Comparison of ENCODE assay signal across 8 cellular contexts in genomic region chr3:4491873-4492239, GRCh38. TPM values are rescaled to one million over a fixed set of nuclear protein-coding genes. Genes with fewer than 3 reads are reported as not detected.
DNase-seq lines count a peak whose midpoint lies in the region; ATAC-seq, FAIRE-seq and TF ChIP-seq lines count a peak whose summit lies in the region.

No MANE protein-coding gene starts in this region.

- TF ChIP-seq EP300 in HepG2 (IDR thresholded peaks at IDR 0.05; ENCODE audit: low read depth in 2 of 2, low read length in 2 of 2) = no peak
- TF ChIP-seq EP300 in HepG2 (CRISPR knock-in tag; IDR thresholded peaks at IDR 0.05; ENCODE audit: borderline replicate concordance) = no peak

- H3K27me3 ChIP-seq in astrocyte (ENCODE audit: insufficient read depth, low read length) (peaks cover 41% of the 10 kb centered on the region), HepG2 (ENCODE audit: control insufficient read depth in 1 of 2, insufficient read depth in 2 of 2, low read length in 2 of 2) (no peaks in the 10 kb centered on the region; a peak in 1 of 5 replicates), tibial artery (no peaks in the 10 kb centered on the region)

- peak overlapping the region; percentile 91 for H3K27ac Mint-ChIP-seq in activated T-cell treated with anti-CD3 and anti-CD28 coated beads, Interleukin-2, amount 50 U/mL, for 24 hours
- no peak overlapping the region for H3K27ac Mint-ChIP-seq in astrocyte (ENCODE audit: unreplicated experiment)

- H3K9ac ChIP-seq in astrocyte (ENCODE audit: low read length) = peak overlapping the region; percentile 81
- H3K9ac ChIP-seq in HepG2 (ENCODE audit: insufficient read depth, low read depth, low read length) = peak overlapping the region; percentile 77; the same call in 1 of the 2 replicates

- TF ChIP-seq CTCF in astrocyte (IDR thresholded peaks at IDR 0.05; ENCODE audit: insufficient read depth, low read depth, low read length) (no peak), HepG2 (CRISPR knock-in tag; IDR thresholded peaks at IDR 0.05) (no peak), tibial artery (IDR thresholded peaks at IDR 0.05) (no peak)

- FAIRE-seq in astrocyte (lab: Jason Lieb, UNC) (no peak), HepG2 (lab: Jason Lieb, UNC) (no peak)

- peaks cover 9% of the 10 kb centered on the region for H3K4me1 ChIP-seq in astrocyte (ENCODE audit: insufficient read depth, low read length)
- H3K4me1 ChIP-seq in HepG2 (ENCODE audit: insufficient read depth, low read length) = peaks cover 47% of the 10 kb centered on the region
- peaks cover 0 to 36% (median 9%) of the 10 kb centered on the region in 4 donors for H3K4me1 ChIP-seq in tibial artery

- H3K79me2 ChIP-seq in astrocyte (ENCODE audit: insufficient read depth, low read length) (no peaks in the 10 kb centered on the region), HepG2 (ENCODE audit: insufficient read depth, low read length) (peaks cover 4% of the 10 kb centered on the region)

- peak overlapping the region; percentile 93 for H3K4me3 Mint-ChIP-seq in activated T-cell treated with anti-CD3 and anti-CD28 coated beads, Interleukin-2, amount 50 U/mL, for 24 hours
- peak overlapping the region; percentile 93 for H3K4me3 Mint-ChIP-seq in astrocyte (ENCODE audit: unreplicated experiment)

- BruUV-seq in HepG2 (replicated peaks; lab: Mats Ljungman, UMichigan) = no TSS peak

- no peak for TF ChIP-seq RAD21 in HepG2 (CRISPR knock-in tag; IDR thresholded peaks at IDR 0.05)

- no peaks in the 10 kb centered on the region for H3K9me3 Mint-ChIP-seq in activated T-cell treated with anti-CD3 and anti-CD28 coated beads, Interleukin-2, amount 50 U/mL, for 24 hours
- H3K9me3 Mint-ChIP-seq in astrocyte (ENCODE audit: unreplicated experiment) = no peaks in the 10 kb centered on the region

- H3K27ac ChIP-seq in astrocyte (ENCODE audit: low read depth, low read length) (no peak overlapping the region), HepG2 (ENCODE audit: extremely low read length, insufficient read depth, low read length) (peak overlapping the region; percentile 80), tibial artery (peak overlapping the region; percentile 93 to 96)

- H3K9me3 ChIP-seq in astrocyte (ENCODE audit: insufficient read depth, low read depth, low read length) (no peaks in the 10 kb centered on the region), HepG2 (ENCODE audit: low read length) (no peaks in the 10 kb centered on the region), tibial artery (no peaks in the 10 kb centered on the region)

- 57% methylated on average over 7 of the region's 7 CpGs for WGBS in HepG2 (ENCODE audit: low lambda C conversion rate)

- no peak for DNase-seq in activated T-cell treated with anti-CD3 and anti-CD28 coated beads, Interleukin-2, amount 50 U/mL, for 24 hours
- no peak for DNase-seq in activated T-cell treated with anti-CD3 and anti-CD28 coated beads, Interleukin-2, amount 50 U/mL, for 1 hour
- DNase-seq in astrocyte (ENCODE audit: low read depth) = no peak
- DNase-seq in HepG2 (ENCODE audit: low spot score) = no peak
- no peak for DNase-seq in tibial artery
- no peak for DNase-seq in NCI-H446 (lab: John Stamatoyannopoulos, UW)
- DNase-seq in activated CD4-positive, CD25-positive, alpha-beta regulatory T cell treated with anti-CD3 and anti-CD28 coated beads, Interleukin-2, amount 50 U/mL, for 72 hours = no peak

- CTCF ChIA-PET in HepG2 (lab: Yijun Ruan, JAX; ENCODE audit: low intra/inter-chr PET ratio, low total read pairs) = no interaction called here

- peak overlapping the region; percentile 99 for H3K4me2 ChIP-seq in astrocyte (ENCODE audit: low read length)
- H3K4me2 ChIP-seq in HepG2 (ENCODE audit: low read depth, low read length) = peak overlapping the region; percentile 89

- in situ Hi-C loops in HepG2 (cut with HindIII; ENCODE audit: extremely low pct_ligation_motif_present, low pct_unique_long_range_greater_than_20kb) = no loop called here

- peak overlapping the region; percentile 82 for H3K4me3 ChIP-seq in astrocyte (ENCODE audit: insufficient read depth, low read depth, low read length)
- peak overlapping the region; percentile 87 to 93 (median 92) for H3K4me3 ChIP-seq in HepG2 (replicated peaks in 1 of 3; ENCODE audit: insufficient read depth in 1 of 3, low read depth in 2 of 3, low read length in 3 of 3)
- H3K4me3 ChIP-seq in tibial artery = peak overlapping the region; percentile 80 to 93

- H2AFZ ChIP-seq in astrocyte (ENCODE audit: low read depth, low read length) = peak overlapping the region; percentile 72
- no peak overlapping the region for H2AFZ ChIP-seq in HepG2 (ENCODE audit: low read length)

- ATAC-seq in HepG2 (no peak), HG02885 (IDR thresholded peaks at IDR 0.05; ENCODE audit: poor library complexity, unreplicated experiment) (no peak)

- intact Hi-C loops in HepG2 (cut with micrococcal nuclease; ENCODE audit: unreplicated experiment) (loop anchor here (2.0 to 10.0 kb wide), 4 partner anchors 15 to 143 kb away; partner anchors contain the start of gene SUMF1), tibial artery (cut with DNase I; ENCODE audit: low total_unique reads) (loop anchor here (2.0 kb wide), 2 partner anchors 75 to 91 kb away; no protein-coding TSS in a partner anchor)

- H3K4me1 Mint-ChIP-seq in activated T-cell treated with anti-CD3 and anti-CD28 coated beads, Interleukin-2, amount 50 U/mL, for 24 hours (ENCODE audit: low read depth) = peaks cover 40% of the 10 kb centered on the region
- H3K4me1 Mint-ChIP-seq in astrocyte (ENCODE audit: low read depth, unreplicated experiment) = no peaks in the 10 kb centered on the region

- no peaks in the 10 kb centered on the region for H3K36me3 ChIP-seq in astrocyte (ENCODE audit: insufficient read depth, low read length)
- H3K36me3 ChIP-seq in HepG2 (replicated peaks in 1 of 2; ENCODE audit: control insufficient read depth in 1 of 2, insufficient read depth in 2 of 2, low read length in 2 of 2) = no peaks in the 10 kb centered on the region
- H3K36me3 ChIP-seq in tibial artery = no peaks in the 10 kb centered on the region

- H3K36me3 Mint-ChIP-seq in activated T-cell treated with anti-CD3 and anti-CD28 coated beads, Interleukin-2, amount 50 U/mL, for 24 hours (ENCODE audit: low read depth) = peaks cover 37% of the 10 kb centered on the region
- H3K36me3 Mint-ChIP-seq in astrocyte (ENCODE audit: low read depth, unreplicated experiment) = no peaks in the 10 kb centered on the region

- peaks cover 6% of the 10 kb centered on the region for H3K27me3 Mint-ChIP-seq in activated T-cell treated with anti-CD3 and anti-CD28 coated beads, Interleukin-2, amount 50 U/mL, for 24 hours
- peaks cover 33% of the 10 kb centered on the region for H3K27me3 Mint-ChIP-seq in astrocyte (ENCODE audit: low read depth, unreplicated experiment)

- POLR2A ChIA-PET in HepG2 (lab: Yijun Ruan, JAX) = interaction anchor here (0.7 to 3.3 kb wide), 10 partner anchors 16 to 142 kb away, joined by 3 to 120 read pairs (median 19); partner anchors contain the start of gene SUMF1

- H4K20me1 ChIP-seq in astrocyte (ENCODE audit: insufficient read depth, low read length) (no peaks in the 10 kb centered on the region), HepG2 (ENCODE audit: insufficient read depth, low read length) (no peaks in the 10 kb centered on the region)

- TF ChIP-seq POLR2A in HepG2 (IDR thresholded peaks at IDR 0.05; ENCODE audit: insufficient read depth in 1 of 2, low read depth in 2 of 2, low read length in 2 of 2) = no peak

RNA-seq across cellular contexts. Expression of gene ITPR1, which starts 1.3 kb away (rescaled TPM):
- 6.7 and 9.0 TPM in 2 replicates for total RNA-seq in astrocyte
- 10.1 and 11.4 TPM in 2 replicates for total RNA-seq in HepG2 (2016; rRNA removed; fragmentation: Illumina TruSeq; extraction: Trizol)
- total RNA-seq in HepG2 (2016; cell fraction: cytosol; rRNA removed; fragmentation: Illumina TruSeq; extraction: Trizol; ENCODE audit: low read depth) = 1.5 and 2.1 TPM in 2 replicates
- 11.8 and 12.0 TPM in 2 replicates for total RNA-seq in HepG2 (2016; cell fraction: insoluble cytoplasmic fraction; rRNA removed; fragmentation: Illumina TruSeq; extraction: Trizol)
- 3.9 and 4.1 TPM in 2 replicates for total RNA-seq in HepG2 (2016; cell fraction: membrane; rRNA removed; fragmentation: Illumina TruSeq; extraction: Trizol)
- 32.1 and 34.1 TPM in 2 replicates for total RNA-seq in HepG2 (2016; cell fraction: nucleus; rRNA removed; fragmentation: Illumina TruSeq; extraction: Trizol)
- polyA plus RNA-seq in HepG2 (2011; rRNA removed) = 6.3 and 10.0 TPM in 2 replicates
- polyA plus RNA-seq in HepG2 (2011; cell fraction: cytosol; rRNA removed) = 4.4 and 4.5 TPM in 2 replicates
- 9.3 and 10.4 TPM in 2 replicates for polyA plus RNA-seq in HepG2 (2011; cell fraction: nucleus; rRNA removed)
- 9.7 and 13.7 TPM in 2 replicates for polyA plus RNA-seq in HepG2 (2012)
- polyA plus RNA-seq in HepG2 (2016; cell fraction: cytosol; fragmentation: Illumina TruSeq; extraction: Trizol; ENCODE audit: low read depth) = 0.59 and 0.74 TPM in 2 replicates
- 5.4 and 5.7 TPM in 2 replicates for polyA plus RNA-seq in HepG2 (2016; cell fraction: insoluble cytoplasmic fraction; fragmentation: Illumina TruSeq; extraction: Trizol; ENCODE audit: low read depth)
- polyA plus RNA-seq in HepG2 (2016; cell fraction: membrane; fragmentation: Illumina TruSeq; extraction: Trizol; ENCODE audit: low read depth) = 0.90 and 1.2 TPM in 2 replicates
- polyA plus RNA-seq in HepG2 (2016; cell fraction: nucleus; fragmentation: Illumina TruSeq; extraction: Trizol; ENCODE audit: insufficient read depth, low read depth) = 12.6 and 14.0 TPM in 2 replicates
- 31.4 and 330 TPM in 2 replicates for polyA minus RNA-seq in HepG2 (2011; rRNA and poly(A)+ RNA removed; ENCODE audit: low replicate concordance)
- polyA minus RNA-seq in HepG2 (2011; cell fraction: cytosol; rRNA and poly(A)+ RNA removed) = 12.1 and 15.5 TPM in 2 replicates
- polyA minus RNA-seq in HepG2 (2011; cell fraction: nucleus; rRNA and poly(A)+ RNA removed) = 75.3 and 85.2 TPM in 2 replicates

RNA-seq across cellular contexts. Expression of gene SUMF1, which starts 24.8 kb away (rescaled TPM):
- total RNA-seq in astrocyte (17.4 and 22.2 TPM in 2 replicates), HepG2 (2016; rRNA removed; fragmentation: Illumina TruSeq; extraction: Trizol) (14.1 and 28.9 TPM in 2 replicates)
- 9.1 and 10.4 TPM in 2 replicates for total RNA-seq in HepG2 (2016; cell fraction: cytosol; rRNA removed; fragmentation: Illumina TruSeq; extraction: Trizol; ENCODE audit: low read depth)
- total RNA-seq in HepG2 (2016; cell fraction: insoluble cytoplasmic fraction; rRNA removed; fragmentation: Illumina TruSeq; extraction: Trizol) = 15.7 and 30.9 TPM in 2 replicates
- 10.4 and 11.0 TPM in 2 replicates for total RNA-seq in HepG2 (2016; cell fraction: membrane; rRNA removed; fragmentation: Illumina TruSeq; extraction: Trizol)
- total RNA-seq in HepG2 (2016; cell fraction: nucleus; rRNA removed; fragmentation: Illumina TruSeq; extraction: Trizol) = 35.9 and 39.6 TPM in 2 replicates
- polyA plus RNA-seq in HepG2 (2011; rRNA removed) = 18.5 and 19.4 TPM in 2 replicates
- 25.4 and 26.1 TPM in 2 replicates for polyA plus RNA-seq in HepG2 (2011; cell fraction: cytosol; rRNA removed)
- 23.9 and 25.8 TPM in 2 replicates for polyA plus RNA-seq in HepG2 (2011; cell fraction: nucleus; rRNA removed)
- polyA plus RNA-seq in HepG2 (2012) = 13.5 and 16.1 TPM in 2 replicates
- 2.1 and 2.6 TPM in 2 replicates for polyA plus RNA-seq in HepG2 (2016; cell fraction: cytosol; fragmentation: Illumina TruSeq; extraction: Trizol; ENCODE audit: low read depth)
- 11.5 and 12.3 TPM in 2 replicates for polyA plus RNA-seq in HepG2 (2016; cell fraction: insoluble cytoplasmic fraction; fragmentation: Illumina TruSeq; extraction: Trizol; ENCODE audit: low read depth)
- 4.8 and 5.8 TPM in 2 replicates for polyA plus RNA-seq in HepG2 (2016; cell fraction: membrane; fragmentation: Illumina TruSeq; extraction: Trizol; ENCODE audit: low read depth)
- polyA plus RNA-seq in HepG2 (2016; cell fraction: nucleus; fragmentation: Illumina TruSeq; extraction: Trizol; ENCODE audit: insufficient read depth, low read depth) = 26.9 and 28.6 TPM in 2 replicates
- 41.6 and 45.0 TPM in 2 replicates for polyA minus RNA-seq in HepG2 (2011; rRNA and poly(A)+ RNA removed; ENCODE audit: low replicate concordance)
- polyA minus RNA-seq in HepG2 (2011; cell fraction: cytosol; rRNA and poly(A)+ RNA removed) = 10.6 and 13.7 TPM in 2 replicates
- polyA minus RNA-seq in HepG2 (2011; cell fraction: nucleus; rRNA and poly(A)+ RNA removed) = 63.1 and 66.0 TPM in 2 replicates
